Comparison of ENCODE assay signal across 23 cellular contexts in the genomic region with DNA sequence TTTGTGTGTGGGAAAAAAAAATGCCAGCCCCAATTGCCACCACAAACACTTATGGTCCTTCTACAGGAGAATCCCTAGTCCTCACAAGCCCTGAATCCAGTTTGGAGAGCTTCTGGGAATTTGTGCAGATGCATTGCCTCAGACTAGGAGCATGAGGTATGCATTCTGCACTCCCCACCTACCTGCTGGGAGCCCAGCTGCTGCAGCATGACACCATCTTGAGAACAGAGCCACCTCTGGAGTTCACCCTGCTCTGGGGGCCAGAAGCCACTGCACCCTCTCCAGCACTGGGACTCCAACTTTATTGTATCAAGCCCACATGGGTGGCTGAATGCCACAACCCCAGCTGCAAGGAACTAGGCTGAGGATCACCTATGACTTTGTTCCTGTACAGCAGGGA.
DNase-seq lines count a peak whose midpoint lies in the region; ATAC-seq and TF ChIP-seq lines count a peak whose summit lies in the region.
"Had no signal": no experiment of that assay in that cellular context is flagged by ENCODE, and none has a peak within 500 bp of the region (broad histone marks: within the 10 kb centered on the region; RNA-seq: fewer than 3 reads in every experiment).

No MANE protein-coding gene starts in this region.

- no peak for TF ChIP-seq CTCF in body of pancreas (IDR thresholded peaks at IDR 0.05)

- no peak for TF ChIP-seq POLR2A in body of pancreas (IDR thresholded peaks at IDR 0.05)

- no peaks in the 10 kb centered on the region for H3K27me3 ChIP-seq in body of pancreas
- H3K27me3 ChIP-seq: SJSA1 had no signal

- intact Hi-C loops in body of pancreas (cut with DNase I), result no loop called here

- H3K27ac ChIP-seq in body of pancreas, result peak overlapping the region in 3 of 4 donors; percentile 24 to 57 (median 50)
- H3K27ac ChIP-seq: 22Rv1, SJSA1 had no signal

- no peaks in the 10 kb centered on the region for H3K9me3 ChIP-seq in body of pancreas
- H3K9me3 ChIP-seq: SJSA1 had no signal

- peak; percentile 2 for DNase-seq in NCI-H146 (lab: John Stamatoyannopoulos, UW)
- DNase-seq in NCI-H146 treated with DMSO at 0.1 percent for 48 hours (lab: John Stamatoyannopoulos, UW; ENCODE audit: unreplicated experiment), result no peak
- no peak for DNase-seq in body of pancreas
- peak; percentile 9 for DNase-seq in pons (ENCODE audit: low spot score)
- DNase-seq in stimulated activated CD4-positive, alpha-beta T cell treated with anti-CD3 and anti-CD28 coated beads, Interleukin-2, amount 100 ng/mL, for 24 hours, result no peak
- DNase-seq: Calu3; CD8-positive, alpha-beta memory T cell; Kasumi-1; MV-4-11; NCI-H1105; NCI-H1694; NCI-H2029 treated with DMSO at 0.1 percent for 48 hours; NCI-H345; NCI-H510A treated with DMSO at 0.1 percent for 48 hours; NCI-H748 treated with DMSO at 0.1 percent for 48 hours; Right ventricle myocardium superior; RPMI8226 had no signal

- H3K4me1 ChIP-seq in body of pancreas, result peaks cover 6% of the 10 kb centered on the region
- H3K4me1 ChIP-seq: SJSA1 had no signal

- ATAC-seq in body of pancreas (no peak), HG02981 (IDR thresholded peaks at IDR 0.05; ENCODE audit: unreplicated experiment) (no peak), GM21737 (IDR thresholded peaks at IDR 0.05; ENCODE audit: unreplicated experiment) (no peak), GM21367 (IDR thresholded peaks at IDR 0.05; ENCODE audit: unreplicated experiment) (no peak)
- ATAC-seq: K562 had no signal

- H3K36me3 ChIP-seq in body of pancreas (replicated peaks in 1 of 2; ENCODE audit: insufficient read depth in 1 of 2, low read depth in 2 of 2), result no peaks in the 10 kb centered on the region
- H3K36me3 ChIP-seq: SJSA1 had no signal

- no peak overlapping the region for H3K4me3 ChIP-seq in body of pancreas
- H3K4me3 ChIP-seq: K562, SJSA1 had no signal

Comparison
In these comparisons a context has a peak if more than half of its experiments do, and no peak if none do; other contexts are left out.
1. DNase-seq: peak in NCI-H146 (single experiment) and pons (single experiment); none in NCI-H146 treated with DMSO at 0.1 percent for 48 hours (single experiment), body of pancreas (0 of 4) and stimulated activated CD4-positive, alpha-beta T cell treated with anti-CD3 and anti-CD28 coated beads, Interleukin-2, amount 100 ng/mL, for 24 hours (0 of 2).